Comparison of ENCODE assay signal across 1 cellular context in genomic region chr22:41106122-41106968, GRCh38.
TF ChIP-seq lines count a peak whose summit lies in the region.

No MANE protein-coding gene starts in this region.

TF ChIP-seq in GM23338, 12 proteins besides CTCF, POLR2A, EP300 and RAD21 (continued from another document):
- TF ChIP-seq, protein P1, sequence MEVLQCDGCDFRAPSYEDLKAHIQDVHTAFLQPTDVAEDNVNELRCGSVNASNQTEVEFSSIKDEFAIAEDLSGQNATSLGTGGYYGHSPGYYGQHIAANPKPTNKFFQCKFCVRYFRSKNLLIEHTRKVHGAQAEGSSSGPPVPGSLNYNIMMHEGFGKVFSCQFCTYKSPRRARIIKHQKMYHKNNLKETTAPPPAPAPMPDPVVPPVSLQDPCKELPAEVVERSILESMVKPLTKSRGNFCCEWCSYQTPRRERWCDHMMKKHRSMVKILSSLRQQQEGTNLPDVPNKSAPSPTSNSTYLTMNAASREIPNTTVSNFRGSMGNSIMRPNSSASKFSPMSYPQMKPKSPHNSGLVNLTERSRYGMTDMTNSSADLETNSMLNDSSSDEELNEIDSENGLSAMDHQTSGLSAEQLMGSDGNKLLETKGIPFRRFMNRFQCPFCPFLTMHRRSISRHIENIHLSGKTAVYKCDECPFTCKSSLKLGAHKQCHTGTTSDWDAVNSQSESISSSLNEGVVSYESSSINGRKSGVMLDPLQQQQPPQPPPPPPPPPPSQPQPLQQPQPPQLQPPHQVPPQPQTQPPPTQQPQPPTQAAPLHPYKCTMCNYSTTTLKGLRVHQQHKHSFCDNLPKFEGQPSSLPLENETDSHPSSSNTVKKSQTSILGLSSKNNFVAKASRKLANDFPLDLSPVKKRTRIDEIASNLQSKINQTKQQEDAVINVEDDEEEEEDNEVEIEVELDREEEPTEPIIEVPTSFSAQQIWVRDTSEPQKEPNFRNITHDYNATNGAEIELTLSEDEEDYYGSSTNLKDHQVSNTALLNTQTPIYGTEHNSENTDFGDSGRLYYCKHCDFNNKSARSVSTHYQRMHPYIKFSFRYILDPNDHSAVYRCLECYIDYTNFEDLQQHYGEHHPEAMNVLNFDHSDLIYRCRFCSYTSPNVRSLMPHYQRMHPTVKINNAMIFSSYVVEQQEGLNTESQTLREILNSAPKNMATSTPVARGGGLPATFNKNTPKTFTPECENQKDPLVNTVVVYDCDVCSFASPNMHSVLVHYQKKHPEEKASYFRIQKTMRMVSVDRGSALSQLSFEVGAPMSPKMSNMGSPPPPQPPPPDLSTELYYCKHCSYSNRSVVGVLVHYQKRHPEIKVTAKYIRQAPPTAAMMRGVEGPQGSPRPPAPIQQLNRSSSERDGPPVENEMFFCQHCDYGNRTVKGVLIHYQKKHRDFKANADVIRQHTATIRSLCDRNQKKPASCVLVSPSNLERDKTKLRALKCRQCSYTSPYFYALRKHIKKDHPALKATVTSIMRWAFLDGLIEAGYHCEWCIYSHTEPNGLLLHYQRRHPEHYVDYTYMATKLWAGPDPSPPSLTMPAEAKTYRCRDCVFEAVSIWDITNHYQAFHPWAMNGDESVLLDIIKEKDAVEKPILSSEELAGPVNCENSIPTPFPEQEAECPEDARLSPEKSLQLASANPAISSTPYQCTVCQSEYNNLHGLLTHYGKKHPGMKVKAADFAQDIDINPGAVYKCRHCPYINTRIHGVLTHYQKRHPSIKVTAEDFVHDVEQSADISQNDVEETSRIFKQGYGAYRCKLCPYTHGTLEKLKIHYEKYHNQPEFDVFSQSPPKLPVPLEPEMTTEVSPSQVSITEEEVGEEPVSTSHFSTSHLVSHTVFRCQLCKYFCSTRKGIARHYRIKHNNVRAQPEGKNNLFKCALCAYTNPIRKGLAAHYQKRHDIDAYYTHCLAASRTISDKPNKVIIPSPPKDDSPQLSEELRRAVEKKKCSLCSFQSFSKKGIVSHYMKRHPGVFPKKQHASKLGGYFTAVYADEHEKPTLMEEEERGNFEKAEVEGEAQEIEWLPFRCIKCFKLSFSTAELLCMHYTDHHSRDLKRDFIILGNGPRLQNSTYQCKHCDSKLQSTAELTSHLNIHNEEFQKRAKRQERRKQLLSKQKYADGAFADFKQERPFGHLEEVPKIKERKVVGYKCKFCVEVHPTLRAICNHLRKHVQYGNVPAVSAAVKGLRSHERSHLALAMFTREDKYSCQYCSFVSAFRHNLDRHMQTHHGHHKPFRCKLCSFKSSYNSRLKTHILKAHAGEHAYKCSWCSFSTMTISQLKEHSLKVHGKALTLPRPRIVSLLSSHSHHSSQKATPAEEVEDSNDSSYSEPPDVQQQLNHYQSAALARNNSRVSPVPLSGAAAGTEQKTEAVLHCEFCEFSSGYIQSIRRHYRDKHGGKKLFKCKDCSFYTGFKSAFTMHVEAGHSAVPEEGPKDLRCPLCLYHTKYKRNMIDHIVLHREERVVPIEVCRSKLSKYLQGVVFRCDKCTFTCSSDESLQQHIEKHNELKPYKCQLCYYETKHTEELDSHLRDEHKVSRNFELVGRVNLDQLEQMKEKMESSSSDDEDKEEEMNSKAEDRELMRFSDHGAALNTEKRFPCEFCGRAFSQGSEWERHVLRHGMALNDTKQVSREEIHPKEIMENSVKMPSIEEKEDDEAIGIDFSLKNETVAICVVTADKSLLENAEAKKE (CRISPR knock-in tag; IDR thresholded peaks at IDR 0.05) = no peak
- TF ChIP-seq, protein P2, sequence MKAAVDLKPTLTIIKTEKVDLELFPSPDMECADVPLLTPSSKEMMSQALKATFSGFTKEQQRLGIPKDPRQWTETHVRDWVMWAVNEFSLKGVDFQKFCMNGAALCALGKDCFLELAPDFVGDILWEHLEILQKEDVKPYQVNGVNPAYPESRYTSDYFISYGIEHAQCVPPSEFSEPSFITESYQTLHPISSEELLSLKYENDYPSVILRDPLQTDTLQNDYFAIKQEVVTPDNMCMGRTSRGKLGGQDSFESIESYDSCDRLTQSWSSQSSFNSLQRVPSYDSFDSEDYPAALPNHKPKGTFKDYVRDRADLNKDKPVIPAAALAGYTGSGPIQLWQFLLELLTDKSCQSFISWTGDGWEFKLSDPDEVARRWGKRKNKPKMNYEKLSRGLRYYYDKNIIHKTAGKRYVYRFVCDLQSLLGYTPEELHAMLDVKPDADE (IDR thresholded peaks at IDR 0.05) = no peak
- TF ChIP-seq STAT1 (IDR thresholded peaks at IDR 0.05; ENCODE audit: unreplicated experiment) (no peak), EZH2phosphoT487 (IDR thresholded peaks at IDR 0.05; ENCODE audit: unreplicated experiment) (no peak), NANOG (IDR thresholded peaks at IDR 0.05; ENCODE audit: borderline replicate concordance) (no peak), POLR2AphosphoS5 (IDR thresholded peaks at IDR 0.05; ENCODE audit: low read depth) (no peak), ZNF331 (CRISPR knock-in tag; IDR thresholded peaks at IDR 0.05; ENCODE audit: low read depth) (no peak), CREB1 (CRISPR knock-in tag; IDR thresholded peaks at IDR 0.05; ENCODE audit: low read depth) (no peak)
